ENCODE assay signal across 19 cellular contexts in genomic region chr7:1358376-1359050, GRCh38.
DNase-seq lines count a peak whose midpoint lies in the region; ATAC-seq, FAIRE-seq and TF ChIP-seq lines count a peak whose summit lies in the region.
"Had no signal": no experiment of that assay in that cellular context is flagged by ENCODE, and none has a peak within 500 bp of the region (broad histone marks: within the 10 kb centered on the region; RNA-seq: fewer than 3 reads in every experiment).

No MANE protein-coding gene starts in this region.

- H3K4me2 ChIP-seq in neuronal stem cell (ENCODE audit: insufficient read depth, low read length, poor library complexity, severe bottlenecking): no peak overlapping the region

- DNase-seq in natural killer cell treated with Interleukin-12 subunit alpha and Interleukin-12 subunit beta and Interleukin-15 and Interleukin-18, amount 100 ng/mL, for 72 hours (ENCODE audit: low spot score): peak; percentile 49
- no peak for DNase-seq in natural killer cell
- DNase-seq in neuronal stem cell (ENCODE audit: low spot score): no peak
- DNase-seq in frontal cortex (ENCODE audit: low spot score in 2 of 2): no peak
- no peak for DNase-seq in DMS153 treated with DMSO at 0.1 percent for 48 hours (lab: John Stamatoyannopoulos, UW; ENCODE audit: unreplicated experiment)
- no peak for DNase-seq in HT-29 (ENCODE audit: low spot score)
- DNase-seq: ACHN, AML-193, DMS79, KG1, NCI-H1417 treated with DMSO at 0.1 percent for 48 hours, NCI-H1930, NCI-H446, NCI-H774 had no signal

- H3K79me1 ChIP-seq in neuronal stem cell (ENCODE audit: low read depth, low read length): peaks cover 5% of the 10 kb centered on the region

- H2BK12ac ChIP-seq in neuronal stem cell (ENCODE audit: low read length): no peak overlapping the region

- no peak overlapping the region for H2BK5ac ChIP-seq in neuronal stem cell (ENCODE audit: low read length)

- H3K4me3 Mint-ChIP-seq in natural killer cell treated with Interleukin-12 subunit alpha and Interleukin-12 subunit beta and Interleukin-15 and Interleukin-18, amount 100 ng/mL, for 72 hours: no peak overlapping the region
- no peak overlapping the region for H3K4me3 Mint-ChIP-seq in natural killer cell
- H3K4me3 Mint-ChIP-seq: CD4-positive, CD25-positive, alpha-beta regulatory T cell had no signal

- no CpG with 5 or more reads among the region's 22 CpGs for WGBS in neuronal stem cell (ENCODE audit: extremely low coverage in 2 of 2, insufficient read length in 2 of 2, insufficient replicate concordance in 1 of 2), 2 donors
- WGBS in gastroesophageal sphincter (ENCODE audit: low coverage in 1 of 2), 2 donors: 50% methylated on average over 1 of the region's 22 CpGs; no CpG with 5 or more reads in 1 of the 2 donors

- peak overlapping the region; percentile 59 for H3K18ac ChIP-seq in neuronal stem cell (ENCODE audit: low read length)

- H2BK120ac ChIP-seq in neuronal stem cell (ENCODE audit: low read depth, low read length): no peak overlapping the region

- H3K9me3 Mint-ChIP-seq in natural killer cell treated with Interleukin-12 subunit alpha and Interleukin-12 subunit beta and Interleukin-15 and Interleukin-18, amount 100 ng/mL, for 72 hours: no peaks in the 10 kb centered on the region
- H3K9me3 Mint-ChIP-seq in natural killer cell: no peaks in the 10 kb centered on the region

- no peak for TF ChIP-seq EP300 in gastroesophageal sphincter (IDR thresholded peaks at IDR 0.05)

- H3K14ac ChIP-seq in neuronal stem cell (ENCODE audit: low read length): peak overlapping the region; percentile 56

- no peak overlapping the region for H4K91ac ChIP-seq in neuronal stem cell (ENCODE audit: low read depth, low read length, poor library complexity)

- H3K9ac ChIP-seq in neuronal stem cell (ENCODE audit: low read depth, low read length, poor library complexity): peak overlapping the region; percentile 60

- H3K4me3 ChIP-seq in neuronal stem cell (ENCODE audit: low read length in 2 of 2) (no peak overlapping the region), gastroesophageal sphincter (no peak overlapping the region)

- H3K36me3 Mint-ChIP-seq in natural killer cell treated with Interleukin-12 subunit alpha and Interleukin-12 subunit beta and Interleukin-15 and Interleukin-18, amount 100 ng/mL, for 72 hours: no peaks in the 10 kb centered on the region
- H3K36me3 Mint-ChIP-seq in natural killer cell: no peaks in the 10 kb centered on the region
- H3K36me3 Mint-ChIP-seq: CD4-positive, CD25-positive, alpha-beta regulatory T cell had no signal

- peak in 1 of 2 donors; percentile 29 for ATAC-seq in natural killer cell treated with Interleukin-12 subunit alpha and Interleukin-12 subunit beta and Interleukin-15 and Interleukin-18, amount 100 ng/mL, for 72 hours
- ATAC-seq in natural killer cell: no peak
- peak; percentile 10; the same call in 2 of the 3 replicates for ATAC-seq in SK-N-SH treated with all-trans-retinoic acid at 6 μM for 48 hours
- no peak for ATAC-seq in gastroesophageal sphincter

- no peaks in the 10 kb centered on the region for H3K4me1 Mint-ChIP-seq in natural killer cell treated with Interleukin-12 subunit alpha and Interleukin-12 subunit beta and Interleukin-15 and Interleukin-18, amount 100 ng/mL, for 72 hours (ENCODE audit: low read depth in 2 of 2)
- H3K4me1 Mint-ChIP-seq in natural killer cell: no peaks in the 10 kb centered on the region
- H3K4me1 Mint-ChIP-seq: CD4-positive, CD25-positive, alpha-beta regulatory T cell had no signal

- peak overlapping the region; percentile 53 for H3K4ac ChIP-seq in neuronal stem cell (ENCODE audit: low read length)

- H3K27ac ChIP-seq in neuronal stem cell (replicated peaks; ENCODE audit: low read length) (no peak overlapping the region), gastroesophageal sphincter (no peak overlapping the region)

- H3K27ac Mint-ChIP-seq in natural killer cell treated with Interleukin-12 subunit alpha and Interleukin-12 subunit beta and Interleukin-15 and Interleukin-18, amount 100 ng/mL, for 72 hours: no peak overlapping the region
- no peak overlapping the region for H3K27ac Mint-ChIP-seq in natural killer cell
- H3K27ac Mint-ChIP-seq: CD4-positive, CD25-positive, alpha-beta regulatory T cell had no signal

- H3K23ac ChIP-seq in neuronal stem cell (ENCODE audit: low read depth, low read length, poor library complexity): peak overlapping the region; percentile 43

- H2AK5ac ChIP-seq in neuronal stem cell (ENCODE audit: low read depth, low read length): peak overlapping the region; percentile 92

- no peak for TF ChIP-seq CTCF in natural killer cell (IDR thresholded peaks at IDR 0.05)
- no peak for TF ChIP-seq CTCF in gastroesophageal sphincter (IDR thresholded peaks at IDR 0.05)

- intact Hi-C loops in natural killer cell (cut with micrococcal nuclease): no loop called here

- H3K9me3 ChIP-seq in neuronal stem cell (replicated peaks in 1 of 2; ENCODE audit: control insufficient read depth in 2 of 2, insufficient read depth in 1 of 2, low read depth in 1 of 2, low read length in 2 of 2) (peaks cover 0 to 2% of the 10 kb centered on the region in 2 donors), gastroesophageal sphincter (peaks cover 0 to 11% (median 0%) of the 10 kb centered on the region in 3 donors)
- H3K9me3 ChIP-seq: Caco-2 had no signal

- H4K8ac ChIP-seq in neuronal stem cell (ENCODE audit: low read depth, low read length): no peak overlapping the region

- H3K4me1 ChIP-seq in neuronal stem cell (ENCODE audit: control insufficient read depth in 2 of 2, insufficient read depth in 1 of 2, low read depth in 1 of 2, low read length in 2 of 2) (peaks cover 0 to 5% of the 10 kb centered on the region in 2 donors), gastroesophageal sphincter (no peaks in the 10 kb centered on the region)
- H3K4me1 ChIP-seq: Caco-2 had no signal

- H2AFZ ChIP-seq in neuronal stem cell (ENCODE audit: low read length): no peak overlapping the region

- no peak for TF ChIP-seq POLR2A in gastroesophageal sphincter (IDR thresholded peaks at IDR 0.05)

- no peaks in the 10 kb centered on the region for H3K36me3 ChIP-seq in neuronal stem cell (replicated peaks in 1 of 2; ENCODE audit: control insufficient read depth in 2 of 2, insufficient read depth in 2 of 2, low read length in 2 of 2)
- no peaks in the 10 kb centered on the region for H3K36me3 ChIP-seq in gastroesophageal sphincter

- peak overlapping the region; percentile 89 for H2BK15ac ChIP-seq in neuronal stem cell (ENCODE audit: low read length)

- no peak for FAIRE-seq in frontal cortex (lab: Jason Lieb, UNC)
- FAIRE-seq: H54 had no signal

- H3K27me3 Mint-ChIP-seq in natural killer cell treated with Interleukin-12 subunit alpha and Interleukin-12 subunit beta and Interleukin-15 and Interleukin-18, amount 100 ng/mL, for 72 hours: peaks cover 5 to 7% of the 10 kb centered on the region in 2 donors
- peaks cover 0 to 3% of the 10 kb centered on the region in 2 donors for H3K27me3 Mint-ChIP-seq in natural killer cell (ENCODE audit: low read depth in 2 of 2)
- H3K27me3 Mint-ChIP-seq: CD4-positive, CD25-positive, alpha-beta regulatory T cell had no signal

- H3K27me3 ChIP-seq in neuronal stem cell (ENCODE audit: control insufficient read depth in 3 of 3, insufficient read depth in 3 of 3, low read depth in 1 of 3, low read length in 3 of 3) (peaks cover 0 to 38% (median 0%) of the 10 kb centered on the region in 3 experiments), gastroesophageal sphincter (peaks cover 83% of the 10 kb centered on the region)

TF ChIP-seq in SK-N-SH treated with all-trans-retinoic acid at 6 μM for 48 hours, 23 proteins besides CTCF, POLR2A, EP300 and RAD21 (continues in another document):
- TF ChIP-seq, protein P1, sequence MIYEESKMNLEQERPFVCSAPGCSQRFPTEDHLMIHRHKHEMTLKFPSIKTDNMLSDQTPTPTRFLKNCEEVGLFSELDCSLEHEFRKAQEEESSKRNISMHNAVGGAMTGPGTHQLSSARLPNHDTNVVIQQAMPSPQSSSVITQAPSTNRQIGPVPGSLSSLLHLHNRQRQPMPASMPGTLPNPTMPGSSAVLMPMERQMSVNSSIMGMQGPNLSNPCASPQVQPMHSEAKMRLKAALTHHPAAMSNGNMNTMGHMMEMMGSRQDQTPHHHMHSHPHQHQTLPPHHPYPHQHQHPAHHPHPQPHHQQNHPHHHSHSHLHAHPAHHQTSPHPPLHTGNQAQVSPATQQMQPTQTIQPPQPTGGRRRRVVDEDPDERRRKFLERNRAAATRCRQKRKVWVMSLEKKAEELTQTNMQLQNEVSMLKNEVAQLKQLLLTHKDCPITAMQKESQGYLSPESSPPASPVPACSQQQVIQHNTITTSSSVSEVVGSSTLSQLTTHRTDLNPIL (CRISPR knock-in tag; IDR thresholded peaks at IDR 0.05; ENCODE audit: low read depth): no peak
- TF ChIP-seq GLIS3 (CRISPR knock-in tag; IDR thresholded peaks at IDR 0.05) (no peak), ARNTL (CRISPR knock-in tag; IDR thresholded peaks at IDR 0.05; ENCODE audit: borderline replicate concordance, low read depth) (no peak), PPARA (CRISPR knock-in tag; IDR thresholded peaks at IDR 0.05; ENCODE audit: borderline replicate concordance) (no peak), ZNF8 (CRISPR knock-in tag; IDR thresholded peaks at IDR 0.05) (no peak), ZC3H10 (CRISPR knock-in tag; IDR thresholded peaks at IDR 0.05) (no peak), TCF4 (CRISPR knock-in tag; IDR thresholded peaks at IDR 0.05; ENCODE audit: borderline replicate concordance) (no peak), ZNF565 (CRISPR knock-in tag; conservative IDR thresholded peaks at IDR 0.05; ENCODE audit: low read depth) (no peak)
- TF ChIP-seq, protein P2, sequence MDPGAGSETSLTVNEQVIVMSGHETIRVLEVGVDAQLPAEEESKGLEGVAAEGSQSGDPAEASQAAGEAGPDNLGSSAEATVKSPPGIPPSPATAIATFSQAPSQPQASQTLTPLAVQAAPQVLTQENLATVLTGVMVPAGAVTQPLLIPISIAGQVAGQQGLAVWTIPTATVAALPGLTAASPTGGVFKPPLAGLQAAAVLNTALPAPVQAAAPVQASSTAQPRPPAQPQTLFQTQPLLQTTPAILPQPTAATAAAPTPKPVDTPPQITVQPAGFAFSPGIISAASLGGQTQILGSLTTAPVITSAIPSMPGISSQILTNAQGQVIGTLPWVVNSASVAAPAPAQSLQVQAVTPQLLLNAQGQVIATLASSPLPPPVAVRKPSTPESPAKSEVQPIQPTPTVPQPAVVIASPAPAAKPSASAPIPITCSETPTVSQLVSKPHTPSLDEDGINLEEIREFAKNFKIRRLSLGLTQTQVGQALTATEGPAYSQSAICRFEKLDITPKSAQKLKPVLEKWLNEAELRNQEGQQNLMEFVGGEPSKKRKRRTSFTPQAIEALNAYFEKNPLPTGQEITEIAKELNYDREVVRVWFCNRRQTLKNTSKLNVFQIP (CRISPR knock-in tag; IDR thresholded peaks at IDR 0.05; ENCODE audit: borderline replicate concordance, low read depth): no peak
